16 cellular contexts compared by ENCODE assay signal in genomic region chr3:197006446-197006845, GRCh38.
"Had no signal": no experiment of that assay in that cellular context is flagged by ENCODE, and none has a peak within 500 bp of the region (broad histone marks: within the 10 kb centered on the region; RNA-seq: fewer than 3 reads in every experiment).

No MANE protein-coding gene starts in this region.

- DNase-seq: erythroblast; foreskin melanocyte; head of caudate nucleus; mesenchymal stem cell; midbrain; naive B cell; sigmoid colon; stimulated activated CD4-positive, alpha-beta T cell treated with anti-CD3 and anti-CD28 coated beads, Interleukin-12 subunit alpha, Interleukin-12 subunit beta, amount 100 ng/mL, for 4 hours; stimulated activated naive CD4-positive, alpha-beta T cell treated with Interleukin-2 at 50 U/mL for 16 hours; trophoblast cell had no signal

- H2AFZ ChIP-seq: hepatocyte had no signal

- H3K9me3 ChIP-seq: left lung, sigmoid colon had no signal

- H3K4me2 ChIP-seq: hepatocyte had no signal

- FAIRE-seq: colon, endothelial cell of umbilical vein had no signal

- H3K27ac ChIP-seq: hepatocyte, left lung, sigmoid colon, skin epidermis had no signal

- H3K36me3 ChIP-seq: left lung, sigmoid colon had no signal

- H3K4me3 ChIP-seq: hepatocyte, left lung, lung, sigmoid colon, skin epidermis had no signal

- H3K27me3 ChIP-seq: hepatocyte, left lung, sigmoid colon had no signal

- ATAC-seq: left lung had no signal
